In the genomic region with DNA sequence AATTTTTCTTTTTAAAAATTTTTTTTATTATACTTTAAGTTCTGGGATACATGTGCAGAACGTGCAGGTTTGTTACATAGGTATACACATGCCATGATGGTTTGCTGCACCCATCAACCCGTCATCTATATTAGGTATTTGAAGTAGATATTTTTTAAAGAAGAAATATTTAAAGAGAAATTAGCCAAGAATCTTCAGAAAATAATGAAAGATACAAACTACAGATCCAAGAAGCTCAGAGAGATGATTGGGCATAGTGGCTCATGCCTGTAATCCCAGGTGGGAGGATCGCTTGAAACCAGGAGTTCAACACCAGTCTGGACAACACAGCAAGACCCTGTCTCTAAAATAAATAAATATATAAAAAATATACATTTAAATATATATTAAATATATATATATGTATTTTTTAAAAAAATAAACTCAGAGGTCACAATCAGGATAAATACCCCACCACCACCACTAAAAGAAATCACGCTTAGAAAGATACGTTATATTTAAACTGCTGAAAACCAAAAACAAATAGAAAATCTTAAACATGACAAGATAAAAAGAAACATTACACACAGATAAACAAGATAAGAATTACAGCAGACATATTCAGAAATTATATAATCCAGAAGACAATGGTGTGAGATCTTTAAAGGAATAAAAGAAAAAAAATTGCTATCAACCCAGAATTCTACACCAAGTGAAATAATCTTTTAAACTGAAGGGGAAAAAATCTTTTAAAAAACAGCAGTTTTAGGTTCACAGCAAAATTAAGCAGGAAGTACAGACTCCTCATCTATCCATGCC, we compare ENCODE assay signal across 9 cellular contexts. TPM values are rescaled to one million over a fixed set of nuclear protein-coding genes. Genes with fewer than 3 reads are reported as not detected.
"Had no signal": no experiment of that assay in that cellular context is flagged by ENCODE, and none has a peak within 500 bp of the region (broad histone marks: within the 10 kb centered on the region; RNA-seq: fewer than 3 reads in every experiment).

No MANE protein-coding gene starts in this region.

- ATAC-seq: GM12878 had no signal

- H3K4me3 ChIP-seq: GM12878 had no signal

- DNase-seq: GDM1, GF-D8 had no signal

- FAIRE-seq: G401.6, GM12878, GM12891, GM12892, GM18507, GM19239 had no signal

RNA-seq across cellular contexts. Expression of a gene that starts 57.5 kb away (rescaled TPM):
- total RNA-seq: G401 had no signal
